In genomic region chr2:220320326-220320725, GRCh38 we compare ENCODE assay signal across 18 cellular contexts.
DNase-seq lines count a peak whose midpoint lies in the region; ATAC-seq and TF ChIP-seq lines count a peak whose summit lies in the region.
"Had no signal": no experiment of that assay in that cellular context is flagged by ENCODE, and none has a peak within 500 bp of the region (broad histone marks: within the 10 kb centered on the region; RNA-seq: fewer than 3 reads in every experiment).

No MANE protein-coding gene starts in this region.

- H3K27ac Mint-ChIP-seq in osteocyte (ENCODE audit: unreplicated experiment): no peak overlapping the region
- H3K27ac Mint-ChIP-seq: T-cell had no signal

- H3K36me3 Mint-ChIP-seq in osteocyte (ENCODE audit: unreplicated experiment): no peaks in the 10 kb centered on the region
- H3K36me3 Mint-ChIP-seq: T-cell had no signal

- no peaks in the 10 kb centered on the region for H3K9me3 Mint-ChIP-seq in osteocyte (ENCODE audit: unreplicated experiment)

- no peak overlapping the region for H3K27ac ChIP-seq in RWPE1
- H3K27ac ChIP-seq: 22Rv1, C4-2B, HL-60, PC-9 had no signal

- H3K4me1 Mint-ChIP-seq in osteocyte (ENCODE audit: unreplicated experiment): peaks cover 2% of the 10 kb centered on the region
- H3K4me1 Mint-ChIP-seq: T-cell had no signal

- TF ChIP-seq CTCF in fibroblast of mammary gland (conservative IDR thresholded peaks at IDR 0.05; ENCODE audit: control insufficient read depth, insufficient read depth, low read depth, low read length) (no peak), osteocyte (IDR thresholded peaks at IDR 0.05) (no peak), RWPE1 (conservative IDR thresholded peaks at IDR 0.05; ENCODE audit: low read depth) (no peak)

- no peaks in the 10 kb centered on the region for H3K27me3 Mint-ChIP-seq in osteocyte (ENCODE audit: unreplicated experiment)
- H3K27me3 Mint-ChIP-seq: T-cell had no signal

- no peak overlapping the region for H3K4me3 ChIP-seq in fibroblast of mammary gland (ENCODE audit: control insufficient read depth, low read depth, low read length)
- H3K4me3 ChIP-seq: PC-9 had no signal

- peak; percentile 37 for DNase-seq in NCI-H1105 treated with DMSO at 0.1 percent for 48 hours (lab: John Stamatoyannopoulos, UW)
- DNase-seq in NCI-H1105 (lab: John Stamatoyannopoulos, UW): no peak
- DNase-seq in fibroblast of mammary gland (ENCODE audit: low read depth): peak; percentile 23
- DNase-seq in osteocyte (ENCODE audit: extremely low spot score, unreplicated experiment): no peak
- DNase-seq in RWPE1 (ENCODE audit: low spot score): no peak
- DNase-seq: COR-L47, H7, NCI-H1436, NCI-H2029 treated with DMSO at 0.1 percent for 48 hours, NCI-H510A treated with DMSO at 0.1 percent for 48 hours, PC-9, T-cell had no signal

- H3K4me3 Mint-ChIP-seq in osteocyte (ENCODE audit: unreplicated experiment): no peak overlapping the region
- H3K4me3 Mint-ChIP-seq: T-cell had no signal

- ATAC-seq in SK-N-SH treated with all-trans-retinoic acid at 6 μM for 48 hours (peak; percentile 80), GM19467 (IDR thresholded peaks at IDR 0.05; ENCODE audit: unreplicated experiment) (no peak), GM18909 (IDR thresholded peaks at IDR 0.05; ENCODE audit: poor library complexity, unreplicated experiment) (no peak)
- ATAC-seq: T-cell had no signal

- POLR2A ChIA-PET in RWPE1 (lab: Yijun Ruan, JAX; ENCODE audit: low non-redundant PET): no interaction called here

- CTCF ChIA-PET in RWPE1 (lab: Yijun Ruan, JAX): no interaction called here

TF ChIP-seq in SK-N-SH treated with all-trans-retinoic acid at 6 μM for 48 hours, 23 proteins besides CTCF, POLR2A, EP300 and RAD21:
- TF ChIP-seq ZNF70 (CRISPR knock-in tag; IDR thresholded peaks at IDR 0.05) (no peak), TSHZ2 (CRISPR knock-in tag; IDR thresholded peaks at IDR 0.05) (no peak), CSRNP3 (CRISPR knock-in tag; IDR thresholded peaks at IDR 0.05) (no peak), BACH2 (CRISPR knock-in tag; IDR thresholded peaks at IDR 0.05; ENCODE audit: borderline replicate concordance) (no peak), TCF4 (CRISPR knock-in tag; IDR thresholded peaks at IDR 0.05; ENCODE audit: borderline replicate concordance) (no peak), ESRRG (CRISPR knock-in tag; IDR thresholded peaks at IDR 0.05) (no peak)
- TF ChIP-seq, protein P1, sequence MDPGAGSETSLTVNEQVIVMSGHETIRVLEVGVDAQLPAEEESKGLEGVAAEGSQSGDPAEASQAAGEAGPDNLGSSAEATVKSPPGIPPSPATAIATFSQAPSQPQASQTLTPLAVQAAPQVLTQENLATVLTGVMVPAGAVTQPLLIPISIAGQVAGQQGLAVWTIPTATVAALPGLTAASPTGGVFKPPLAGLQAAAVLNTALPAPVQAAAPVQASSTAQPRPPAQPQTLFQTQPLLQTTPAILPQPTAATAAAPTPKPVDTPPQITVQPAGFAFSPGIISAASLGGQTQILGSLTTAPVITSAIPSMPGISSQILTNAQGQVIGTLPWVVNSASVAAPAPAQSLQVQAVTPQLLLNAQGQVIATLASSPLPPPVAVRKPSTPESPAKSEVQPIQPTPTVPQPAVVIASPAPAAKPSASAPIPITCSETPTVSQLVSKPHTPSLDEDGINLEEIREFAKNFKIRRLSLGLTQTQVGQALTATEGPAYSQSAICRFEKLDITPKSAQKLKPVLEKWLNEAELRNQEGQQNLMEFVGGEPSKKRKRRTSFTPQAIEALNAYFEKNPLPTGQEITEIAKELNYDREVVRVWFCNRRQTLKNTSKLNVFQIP (CRISPR knock-in tag; IDR thresholded peaks at IDR 0.05; ENCODE audit: borderline replicate concordance, low read depth): no peak

Comparison
In these comparisons a context has a peak if more than half of its experiments do, and no peak if none do; other contexts are left out.
1. DNase-seq: peak in NCI-H1105 treated with DMSO at 0.1 percent for 48 hours (single experiment) and fibroblast of mammary gland (single experiment); none in NCI-H1105 (single experiment), osteocyte (single experiment) and RWPE1 (single experiment).